ENCODE assay signal across 13 cellular contexts in genomic region chr10:74034301-74034700, GRCh38. TPM values are rescaled to one million over a fixed set of nuclear protein-coding genes. Genes with fewer than 3 reads are reported as not detected.
DNase-seq lines count a peak whose midpoint lies in the region; ATAC-seq, FAIRE-seq and TF ChIP-seq lines count a peak whose summit lies in the region.
"Had no signal": no experiment of that assay in that cellular context is flagged by ENCODE, and none has a peak within 500 bp of the region (broad histone marks: within the 10 kb centered on the region; RNA-seq: fewer than 3 reads in every experiment).

No MANE protein-coding gene starts in this region.

- peaks cover 4% of the 10 kb centered on the region for H3K79me1 ChIP-seq in H9 (ENCODE audit: insufficient read depth, low read depth, low read length, poor library complexity, severe bottlenecking)

- no peaks in the 10 kb centered on the region for H3K27me3 Mint-ChIP-seq in H9 (ENCODE audit: low read depth)

- BruUV-seq in GM12878 (replicated peaks; lab: Mats Ljungman, UMichigan): no TSS peak

- H3K79me2 ChIP-seq in H9 (ENCODE audit: insufficient read depth, low read length): peaks cover 17% of the 10 kb centered on the region; the same call in 1 of the 2 replicates
- no peaks in the 10 kb centered on the region for H3K79me2 ChIP-seq in GM12878 (ENCODE audit: control insufficient read depth, insufficient read depth, low read length)

- peaks cover 12% of the 10 kb centered on the region for H3K4me1 ChIP-seq in H9 (ENCODE audit: insufficient read depth, low read length)
- H3K4me1 ChIP-seq in GM12878 (ENCODE audit: control insufficient read depth, insufficient read depth, low read length): peaks cover 11% of the 10 kb centered on the region
- peaks cover 81 to 86% of the 10 kb centered on the region in 2 donors for H3K4me1 ChIP-seq in gastrocnemius medialis

- H3K36me3 ChIP-seq in GM12878 (ENCODE audit: control insufficient read depth in 2 of 2, insufficient read depth in 2 of 2, low read length in 1 of 2) (no peaks in the 10 kb centered on the region), gastrocnemius medialis (no peaks in the 10 kb centered on the region)

- no peak overlapping the region for H2BK12ac ChIP-seq in H9 (ENCODE audit: insufficient read length, low read depth, low read length)

- no peak overlapping the region for H4K91ac ChIP-seq in H9 (ENCODE audit: insufficient read length, low read depth, low read length)

- CTCF ChIA-PET in GM12878 (lab: Yijun Ruan, JAX): interaction anchor here (0.6 to 3.6 kb wide), 11 partner anchors 12 to 1894 kb away, joined by 3 to 24 read pairs (median 5); no protein-coding TSS in a partner anchor

- H3K4me3 ChIP-seq in GM12878 (no peak overlapping the region), gastrocnemius medialis (no peak overlapping the region)
- H3K4me3 ChIP-seq: testis had no signal

- no peak overlapping the region for H2BK5ac ChIP-seq in H9 (ENCODE audit: insufficient read length, low read length)

- RAD21 ChIA-PET in GM12878 (lab: Charles Lee; ENCODE audit: unreplicated experiment): interaction anchor here (1.4 to 1.5 kb wide), 2 partner anchors 42 to 94 kb away, joined by 7 to 8 read pairs; no protein-coding TSS in a partner anchor

- no peak for TF ChIP-seq POLR2A in GM12878 (IDR thresholded peaks at IDR 0.05; ENCODE audit: low read depth, low read length)
- no peak for TF ChIP-seq POLR2A in gastrocnemius medialis (IDR thresholded peaks at IDR 0.05)
- no peak for TF ChIP-seq POLR2A in erythroblast (IDR thresholded peaks at IDR 0.05; ENCODE audit: low read length)

- H2BK20ac ChIP-seq in H9 (ENCODE audit: low read depth, low read length, poor library complexity, severe bottlenecking): no peak overlapping the region

- H3K18ac ChIP-seq in H9 (ENCODE audit: insufficient read length, low read depth, low read length): no peak overlapping the region

- peak overlapping the region; percentile 64 for H3K27ac ChIP-seq in H9 (ENCODE audit: insufficient read length, low read depth, low read length)
- H3K27ac ChIP-seq in GM12878 (ENCODE audit: control insufficient read depth, insufficient read depth): no peak overlapping the region
- H3K27ac ChIP-seq in gastrocnemius medialis: peak overlapping the region; percentile 93 to 97 (median 95)

- H3K9me3 ChIP-seq in H9 (ENCODE audit: control insufficient read depth, low read depth, low read length) (no peaks in the 10 kb centered on the region), GM12878 (replicated peaks; ENCODE audit: control insufficient read depth, insufficient read depth, low read length) (no peaks in the 10 kb centered on the region), gastrocnemius medialis (no peaks in the 10 kb centered on the region)
- H3K9me3 ChIP-seq: testis had no signal

- no peak overlapping the region for H3K9ac ChIP-seq in H9 (ENCODE audit: extremely low read depth, insufficient read length, low read length)
- no peak overlapping the region for H3K9ac ChIP-seq in GM12878 (ENCODE audit: control insufficient read depth, insufficient read depth, low read length)

- no CpG with 5 or more reads among the region's 2 CpGs for WGBS in H9 (ENCODE audit: extremely low coverage, insufficient read length, low lambda C conversion rate)
- WGBS in GM12878 (ENCODE audit: insufficient coverage, insufficient replicate concordance, low lambda C conversion rate, missing lambda C conversion rate): 2% methylated on average over 2 of the region's 2 CpGs

- H3K4me2 ChIP-seq in H9 (ENCODE audit: insufficient read depth, insufficient read length, low read length): no peak overlapping the region
- no peak overlapping the region; the same call in 1 of the 2 replicates for H3K4me2 ChIP-seq in GM12878 (ENCODE audit: control insufficient read depth, insufficient read depth)

- H2AK5ac ChIP-seq in H9 (ENCODE audit: insufficient read length, low read length): no peak overlapping the region

- no peak for FAIRE-seq in GM12878 (lab: Jason Lieb, UNC)

- POLR2A ChIA-PET in GM12878 (lab: Charles Lee): interaction anchor here (0.9 to 1.3 kb wide), 2 partner anchors 14 to 41 kb away, joined by 3 to 4 read pairs; no protein-coding TSS in a partner anchor

- no peak overlapping the region for H3K14ac ChIP-seq in H9 (ENCODE audit: insufficient read depth, low read length)

- intact Hi-C loops in GM12878 (cut with micrococcal nuclease; ENCODE audit: unreplicated experiment): loop anchor here (2.0 kb wide), 1 partner anchor 78 kb away; no protein-coding TSS in a partner anchor
- intact Hi-C loops in gastrocnemius medialis (cut with DNase I; ENCODE audit: low total_unique reads): no loop called here

- no peak overlapping the region for H3K4me3 Mint-ChIP-seq in H9

- H3K27me3 ChIP-seq in H9 (ENCODE audit: insufficient read depth, low read length) (no peaks in the 10 kb centered on the region), GM12878 (replicated peaks in 1 of 2; ENCODE audit: control insufficient read depth in 2 of 2, insufficient read depth in 2 of 2, low read length in 1 of 2) (no peaks in the 10 kb centered on the region), gastrocnemius medialis (no peaks in the 10 kb centered on the region)
- H3K27me3 ChIP-seq: testis had no signal

- no peak overlapping the region for H4K8ac ChIP-seq in H9 (replicated peaks; ENCODE audit: insufficient read length, low read depth, low read length)

- H2AFZ ChIP-seq in H9 (ENCODE audit: low read length) (no peak overlapping the region), GM12878 (ENCODE audit: control insufficient read depth, low read depth, low read length) (no peak overlapping the region)

- no peaks in the 10 kb centered on the region for H3K23me2 ChIP-seq in H9 (ENCODE audit: insufficient read length, low read depth, low read length, poor library complexity, severe bottlenecking)

- SMC1A ChIA-PET in GM12878 (lab: Charles Lee; ENCODE audit: uncharacterized antibody, unreplicated experiment): interaction anchor here (0.6 to 2.1 kb wide), 9 partner anchors 9 to 148 kb away, joined by 3 to 16 read pairs (median 3); no protein-coding TSS in a partner anchor

- no peak overlapping the region for H2BK120ac ChIP-seq in H9 (ENCODE audit: low read depth, low read length, poor library complexity, severe bottlenecking)

- peak overlapping the region; percentile 1 to 69 (median 31); a peak in 4 of 7 replicates for H3K27ac Mint-ChIP-seq in H9

- H3K23ac ChIP-seq in H9 (ENCODE audit: insufficient read length, low read depth, low read length): no peak overlapping the region

- H3K56ac ChIP-seq in H9 (ENCODE audit: insufficient read length, low read depth, low read length): no peak overlapping the region

- H3K36me3 Mint-ChIP-seq in H9 (ENCODE audit: insufficient read depth in 1 of 3, low read depth in 3 of 3): peaks cover 4 to 39% (median 24%) of the 10 kb centered on the region in 3 experiments; a peak in 6 of 7 replicates

- peaks cover 56 to 61% of the 10 kb centered on the region in 2 experiments for H3K4me1 Mint-ChIP-seq in H9

- H3K4ac ChIP-seq in H9 (ENCODE audit: low read depth, low read length): no peak overlapping the region

- TF ChIP-seq RAD21 in GM12878 (IDR thresholded peaks at IDR 0.05; ENCODE audit: insufficient read depth, low read depth, low read length): no peak

- in situ Hi-C loops in GM12878 (cut with MboI): no loop called here
- in situ Hi-C loops in gastrocnemius medialis (cut with MboI; ENCODE audit: low sequenced_read_pairs in 4 of 4): no loop called here

- H4K5ac ChIP-seq in H9 (ENCODE audit: insufficient read length, low read depth, low read length): no peak overlapping the region

- H3K9me3 Mint-ChIP-seq in H9: no peaks in the 10 kb centered on the region

- TF ChIP-seq CTCF in H9 (conservative IDR thresholded peaks at IDR 0.05) (no peak), GM12878 (IDR thresholded peaks at IDR 0.05 in 2 of 3, conservative IDR thresholded peaks at IDR 0.05 in 1 of 3; ENCODE audit: control insufficient read depth in 2 of 3, extremely low read depth in 1 of 3, insufficient read depth in 1 of 3, low read depth in 3 of 3, low read length in 3 of 3) (no peak), gastrocnemius medialis (IDR thresholded peaks at IDR 0.05 in 4 of 5, conservative IDR thresholded peaks at IDR 0.05 in 1 of 5) (no peak)

- H4K20me1 ChIP-seq in H9 (ENCODE audit: control insufficient read depth, insufficient read depth, insufficient read length): no peaks in the 10 kb centered on the region
- no peaks in the 10 kb centered on the region for H4K20me1 ChIP-seq in GM12878 (ENCODE audit: control insufficient read depth, insufficient read depth)

- no peak overlapping the region for H3T11ph ChIP-seq in H9 (ENCODE audit: low read length)

- no peak overlapping the region for H2BK15ac ChIP-seq in H9 (ENCODE audit: low read depth, low read length)

- DNase-seq in NOMO-1 treated with DMSO at 0.1 percent for 48 hours (lab: John Stamatoyannopoulos, UW; ENCODE audit: unreplicated experiment): peak; percentile 12
- no peak for DNase-seq in NOMO-1 treated with dmso at 0.1 percent for 144 hours (lab: John Stamatoyannopoulos, UW; ENCODE audit: unreplicated experiment)
- no peak for DNase-seq in H9
- no peak for DNase-seq in GM12878 (ENCODE audit: low read depth, low spot score)
- DNase-seq in gastrocnemius medialis: no peak
- no peak for DNase-seq in central memory CD4-positive, alpha-beta T cell
- no peak for DNase-seq in erythroblast (lab: John Stamatoyannopoulos, UW)
- DNase-seq: 8988T; activated naive CD4-positive, alpha-beta T cell; effector CD8-positive, alpha-beta T cell; stimulated activated CD4-positive, alpha-beta T cell treated with anti-CD3 and anti-CD28 coated beads, Interleukin-2, amount 100 ng/mL, for 24 hours; testis had no signal

- peak; percentile 88 for ATAC-seq in GM12878
- no peak for ATAC-seq in gastrocnemius medialis
- ATAC-seq in GM21528 (IDR thresholded peaks at IDR 0.05; ENCODE audit: low FRiP score, unreplicated experiment): no peak

- TF ChIP-seq EP300 in GM12878 (IDR thresholded peaks at IDR 0.05; ENCODE audit: borderline replicate concordance in 1 of 2, control insufficient read depth in 1 of 2, low read depth in 2 of 2, low read length in 2 of 2): no peak

RNA-seq across cellular contexts. Expression of gene VCL, which starts 36.4 kb away (rescaled TPM):
- total RNA-seq in H9 (2021): 291 and 296 TPM in 2 replicates
- total RNA-seq in GM12878 (2013; cell fraction: nucleolus; rRNA removed): 9.7 and 9.8 TPM in 2 replicates
- 22.5 and 23.6 TPM in 2 replicates for total RNA-seq in GM12878 (2014; rRNA removed)
- total RNA-seq in GM12878 (2014; rRNA removed; fragmentation: Illumina TruSeq; extraction: Trizol): 22.8 and 24.4 TPM in 2 replicates
- total RNA-seq in GM12878 (2021): 49.3 and 54.6 TPM in 2 replicates
- 5.7 TPM for polyA plus RNA-seq in GM12878 (2011; ENCODE audit: low read depth)
- 10.7 and 13.8 TPM in 2 replicates for polyA plus RNA-seq in GM12878 (2011; rRNA removed)
- polyA plus RNA-seq in GM12878 (2011; cell fraction: cytosol; rRNA removed): 9.2 and 9.9 TPM in 2 replicates
- polyA plus RNA-seq in GM12878 (2011; cell fraction: nucleus; rRNA removed): 21.7 and 22.7 TPM in 2 replicates
- polyA plus RNA-seq in GM12878 (2012): 6.3 and 7.6 TPM in 2 replicates
- polyA plus RNA-seq in GM12878 (2014; fragmentation: Illumina TruSeq; extraction: Trizol): 28.8 and 29.0 TPM in 2 replicates
- 1 to 10 TPM; 6.7 to 9.2 TPM for polyA plus RNA-seq in GM12878 (2014; fragmentation: Nextera tagmentation; extraction: Ambion mirVana)
- 24.3 and 25.1 TPM in 2 replicates for polyA plus RNA-seq in GM12878 (2014; rRNA removed)
- 10 to 100 TPM; 38.4 to 39.0 TPM for polyA plus RNA-seq in GM12878 (2016; fragmentation: Nextera tagmentation; extraction: Ambion mirVana)
- polyA minus RNA-seq in GM12878 (2011; rRNA and poly(A)+ RNA removed): 12.9 and 16.5 TPM in 2 replicates
- polyA minus RNA-seq in GM12878 (2011; cell fraction: cytosol; rRNA and poly(A)+ RNA removed): 5.3 and 8.6 TPM in 2 replicates
- polyA minus RNA-seq in GM12878 (2011; cell fraction: nucleus; rRNA and poly(A)+ RNA removed): 12.9 and 17.8 TPM in 2 replicates
- total RNA-seq in gastrocnemius medialis: 100 to 1,000 TPM; 129 to 299 (median 210) TPM
